Comparison of ENCODE assay signal across 8 cellular contexts in genomic region chr7:128031901-128032604, GRCh38. TPM values are rescaled to one million over a fixed set of nuclear protein-coding genes. Genes with fewer than 3 reads are reported as not detected.
DNase-seq lines count a peak whose midpoint lies in the region; ATAC-seq and TF ChIP-seq lines count a peak whose summit lies in the region.

No MANE protein-coding gene starts in this region.

- H3K27ac ChIP-seq in OCI-LY7 (ENCODE audit: low read depth, low read length, poor library complexity, severe bottlenecking) (no peak overlapping the region), tibial artery (no peak overlapping the region)

- H3K79me2 ChIP-seq in OCI-LY7 (ENCODE audit: insufficient read depth, low read depth, low read length): no peaks in the 10 kb centered on the region

- POLR2A ChIA-PET in OCI-LY7 (lab: Charles Lee): no interaction called here

- no peaks in the 10 kb centered on the region for H3K9me3 Mint-ChIP-seq in osteocyte (ENCODE audit: unreplicated experiment)

- H3K9me3 ChIP-seq in OCI-LY7 (ENCODE audit: low read length) (no peaks in the 10 kb centered on the region), tibial artery (no peaks in the 10 kb centered on the region)

- no peaks in the 10 kb centered on the region for H3K27me3 Mint-ChIP-seq in osteocyte (ENCODE audit: unreplicated experiment)

- peaks cover 0 to 25% of the 10 kb centered on the region in 2 donors for H3K27me3 ChIP-seq in tibial artery

- CTCF ChIA-PET in OCI-LY7 (lab: Charles Lee; ENCODE audit: unreplicated experiment): no interaction called here

- no peak overlapping the region for H3K27ac Mint-ChIP-seq in osteocyte (ENCODE audit: unreplicated experiment)

- DNase-seq in NCI-H1436 (lab: John Stamatoyannopoulos, UW) (peak; percentile 67), NCI-H1436 treated with DMSO at 0.1 percent for 48 hours (lab: John Stamatoyannopoulos, UW) (no peak), OCI-LY7 (ENCODE audit: low spot score) (peak; percentile 48), germinal center (ENCODE audit: low spot score) (peak; percentile 71), osteocyte (ENCODE audit: extremely low spot score, unreplicated experiment) (no peak), tibial artery (no peak)
- peak; percentile 69 for DNase-seq in activated naive CD4-positive, alpha-beta T cell treated with anti-CD3 and anti-CD28 coated beads, Interleukin-2, amount 50 U/mL, for 16 hours

- no peak overlapping the region for H2AFZ ChIP-seq in OCI-LY7 (ENCODE audit: low read length)

- ATAC-seq in HG03060 (IDR thresholded peaks at IDR 0.05; ENCODE audit: low read depth, unreplicated experiment): peak; percentile 53

- H3K9me2 ChIP-seq in OCI-LY7 (ENCODE audit: insufficient read depth, low read length): no peaks in the 10 kb centered on the region

- H4K20me1 ChIP-seq in OCI-LY7 (ENCODE audit: insufficient read depth, low read length): peaks cover 21% of the 10 kb centered on the region

- TF ChIP-seq CTCF in OCI-LY7 (conservative IDR thresholded peaks at IDR 0.05; ENCODE audit: low read length) (no peak), osteocyte (IDR thresholded peaks at IDR 0.05) (peak; percentile 49), tibial artery (IDR thresholded peaks at IDR 0.05) (no peak)

- BruUV-seq in OCI-LY7 (replicated peaks; lab: Mats Ljungman, UMichigan): no TSS peak

- H3K36me3 ChIP-seq in OCI-LY7 (ENCODE audit: insufficient read depth, low read length) (peaks cover 11% of the 10 kb centered on the region), tibial artery (peaks cover 0 to 10% (median 0%) of the 10 kb centered on the region in 3 donors)

- H3K4me1 ChIP-seq in OCI-LY7 (ENCODE audit: insufficient read depth, low read length, poor library complexity, severe bottlenecking) (no peaks in the 10 kb centered on the region), tibial artery (peaks cover 0 to 24% (median 19%) of the 10 kb centered on the region in 4 donors)

- intact Hi-C loops in OCI-LY7 (cut with micrococcal nuclease; ENCODE audit: unreplicated experiment): no loop called here
- intact Hi-C loops in tibial artery (cut with DNase I; ENCODE audit: low total_unique reads): no loop called here

- peak overlapping the region; percentile 77 for H3K4me3 Mint-ChIP-seq in osteocyte (ENCODE audit: unreplicated experiment)

- peak overlapping the region; percentile 32 for H3K4me3 ChIP-seq in OCI-LY7 (ENCODE audit: low read depth, low read length, poor library complexity, severe bottlenecking)
- peak overlapping the region; percentile 47 to 58 for H3K4me3 ChIP-seq in tibial artery

- H3K36me3 Mint-ChIP-seq in osteocyte (ENCODE audit: unreplicated experiment): peaks cover 9% of the 10 kb centered on the region

- peaks cover 11% of the 10 kb centered on the region for H3K4me1 Mint-ChIP-seq in osteocyte (ENCODE audit: unreplicated experiment)

- peak overlapping the region; percentile 65; the same call in 1 of the 2 replicates for H3K4me2 ChIP-seq in OCI-LY7 (ENCODE audit: low read length)

RNA-seq across cellular contexts. Expression of gene LRRC4, which starts 0.8 kb away (rescaled TPM):
- not detected in 2 replicates for total RNA-seq in OCI-LY7 (2014; rRNA removed; shearing (Covaris generic))
- total RNA-seq in OCI-LY7 (2022) (not detected in 2 replicates), osteocyte (0.29 and 0.70 TPM in 2 replicates)

Comparison
In these comparisons a context has a peak if more than half of its experiments do, and no peak if none do; other contexts are left out.
1. DNase-seq: peak in NCI-H1436 (single experiment), OCI-LY7 (single experiment), activated naive CD4-positive, alpha-beta T cell treated with anti-CD3 and anti-CD28 coated beads, Interleukin-2, amount 50 U/mL, for 16 hours (single experiment) and germinal center (single experiment); none in NCI-H1436 treated with DMSO at 0.1 percent for 48 hours (single experiment), osteocyte (single experiment) and tibial artery (0 of 2).